ENCODE assay signal across 9 cellular contexts in genomic region chr1:246583448-246584185, GRCh38. TPM values are rescaled to one million over a fixed set of nuclear protein-coding genes. Genes with fewer than 3 reads are reported as not detected.
DNase-seq lines count a peak whose midpoint lies in the region; ATAC-seq and TF ChIP-seq lines count a peak whose summit lies in the region.
"Had no signal": no experiment of that assay in that cellular context is flagged by ENCODE, and none has a peak within 500 bp of the region (broad histone marks: within the 10 kb centered on the region; RNA-seq: fewer than 3 reads in every experiment).

No MANE protein-coding gene starts in this region.

- TF ChIP-seq POLR2A in testis (IDR thresholded peaks at IDR 0.05): no peak

- no peaks in the 10 kb centered on the region for H3K36me3 ChIP-seq in testis (ENCODE audit: low read depth, missing control alignments)

- 54 to 67% methylated on average over 6 of the region's 6 CpGs for WGBS in testis, 2 donors

- H3K27me3 ChIP-seq in testis: no peaks in the 10 kb centered on the region

- DNase-seq in SIG-M5 treated with dmso at 0.1 percent for 504 hours (lab: John Stamatoyannopoulos, UW; ENCODE audit: unreplicated experiment): peak; percentile 67
- no peak for DNase-seq in SIG-M5 (lab: John Stamatoyannopoulos, UW)
- peak; percentile 32 for DNase-seq in OCI-M1 (lab: John Stamatoyannopoulos, UW)
- DNase-seq in left ventricle myocardium superior: no peak
- DNase-seq in testis: peak; percentile 94
- no peak for DNase-seq in UCSD-AML1 (lab: John Stamatoyannopoulos, UW; ENCODE audit: unreplicated experiment)
- DNase-seq: retina had no signal

- peak overlapping the region; percentile 82 to 85 for H3K27ac ChIP-seq in testis

- peaks cover 76% of the 10 kb centered on the region for H3K4me1 ChIP-seq in testis

- no peak overlapping the region for H3K4me3 ChIP-seq in testis

- intact Hi-C loops in left ventricle myocardium superior (cut with micrococcal nuclease): no loop called here
- intact Hi-C loops in testis (cut with DNase I; ENCODE audit: low total_unique reads): no loop called here

- TF ChIP-seq CTCF in testis (IDR thresholded peaks at IDR 0.05): no peak

- no peaks in the 10 kb centered on the region for H3K9me3 ChIP-seq in testis

- ATAC-seq in left ventricle myocardium superior (peak; percentile 75), HG03159 (IDR thresholded peaks at IDR 0.05; ENCODE audit: unreplicated experiment) (no peak), GM18868 (IDR thresholded peaks at IDR 0.05; ENCODE audit: unreplicated experiment) (no peak)

RNA-seq across cellular contexts. Expression of gene CNST, which starts 17.4 kb away (rescaled TPM):
- 20.2 TPM for total RNA-seq in left ventricle myocardium superior
- 10 to 100 TPM; 56.7 to 61.6 TPM for total RNA-seq in testis
- polyA plus RNA-seq in testis (ENCODE audit: insufficient read depth, low read depth, low replicate concordance): 26.6 TPM

RNA-seq across cellular contexts. Expression of gene TFB2M, which starts 17.6 kb away (rescaled TPM):
- 17.4 TPM for total RNA-seq in left ventricle myocardium superior
- total RNA-seq in testis: 10 to 100 TPM; 19.8 to 20.0 TPM
- 15.7 TPM for polyA plus RNA-seq in testis (ENCODE audit: insufficient read depth, low read depth, low replicate concordance)

Comparison
In these comparisons a context has a peak if more than half of its experiments do, and no peak if none do; other contexts are left out.
1. DNase-seq: peak in SIG-M5 treated with dmso at 0.1 percent for 504 hours (single experiment), OCI-M1 (single experiment) and testis (single experiment); none in SIG-M5 (single experiment), left ventricle myocardium superior (single experiment) and UCSD-AML1 (single experiment).